Comparison of ENCODE assay signal across 13 cellular contexts in genomic region chr3:134903840-134904239, GRCh38.
DNase-seq lines count a peak whose midpoint lies in the region; ATAC-seq and TF ChIP-seq lines count a peak whose summit lies in the region.
"Had no signal": no experiment of that assay in that cellular context is flagged by ENCODE, and none has a peak within 500 bp of the region (broad histone marks: within the 10 kb centered on the region; RNA-seq: fewer than 3 reads in every experiment).

No MANE protein-coding gene starts in this region.

- H3K4me3 Mint-ChIP-seq in naive thymus-derived CD4-positive, alpha-beta T cell = no peak overlapping the region
- H3K4me3 Mint-ChIP-seq: type B pancreatic cell had no signal

- intact Hi-C loops in naive thymus-derived CD4-positive, alpha-beta T cell (cut with micrococcal nuclease) = no loop called here

- peaks cover 14% of the 10 kb centered on the region for H3K4me1 ChIP-seq in BE2C
- H3K4me1 ChIP-seq in naive thymus-derived CD4-positive, alpha-beta T cell (ENCODE audit: control insufficient read depth in 2 of 2, insufficient read depth in 2 of 2, low read length in 2 of 2) = no peaks in the 10 kb centered on the region

- H3K27ac Mint-ChIP-seq in naive thymus-derived CD4-positive, alpha-beta T cell = no peak overlapping the region
- H3K27ac Mint-ChIP-seq: type B pancreatic cell had no signal

- H3K4me3 ChIP-seq in BE2C (ENCODE audit: low read depth, low read length) = no peak overlapping the region
- H3K4me3 ChIP-seq in naive thymus-derived CD4-positive, alpha-beta T cell (ENCODE audit: low read length) = no peak overlapping the region

- no peak for TF ChIP-seq CTCF in BE2C (IDR thresholded peaks at IDR 0.05; ENCODE audit: low read depth, low read length)

- POLR2A ChIA-PET in naive thymus-derived CD4-positive, alpha-beta T cell (lab: Charles Lee) = no interaction called here

- peaks cover 0 to 3% (median 0%) of the 10 kb centered on the region in 11 donors for H3K9me3 Mint-ChIP-seq in naive thymus-derived CD4-positive, alpha-beta T cell
- H3K9me3 Mint-ChIP-seq: type B pancreatic cell had no signal

- H3K36me3 Mint-ChIP-seq in naive thymus-derived CD4-positive, alpha-beta T cell = no peaks in the 10 kb centered on the region
- H3K36me3 Mint-ChIP-seq: type B pancreatic cell had no signal

- H3K36me3 ChIP-seq in BE2C = no peaks in the 10 kb centered on the region
- H3K36me3 ChIP-seq in naive thymus-derived CD4-positive, alpha-beta T cell (ENCODE audit: control insufficient read depth in 2 of 3, insufficient read depth in 3 of 3, low read length in 3 of 3) = no peaks in the 10 kb centered on the region

- peaks cover 0 to 10% (median 3%) of the 10 kb centered on the region in 7 donors for H3K4me1 Mint-ChIP-seq in naive thymus-derived CD4-positive, alpha-beta T cell

- peaks cover 0 to 17% (median 9%) of the 10 kb centered on the region in 5 donors for H3K27me3 Mint-ChIP-seq in naive thymus-derived CD4-positive, alpha-beta T cell

- DNase-seq in BE2C (peak; percentile 35), hepatic stellate cell (ENCODE audit: low spot score) (no peak), NCI-H226 (no peak), D341Med (ENCODE audit: low spot score) (no peak)
- no peak for DNase-seq in naive thymus-derived CD4-positive, alpha-beta T cell
- DNase-seq: GF-D8, H7, MM.1S, nucleus accumbens had no signal

- no peak overlapping the region for H3K27ac ChIP-seq in naive thymus-derived CD4-positive, alpha-beta T cell (ENCODE audit: low read depth, low read length)

- H3K9me3 ChIP-seq in BE2C = no peaks in the 10 kb centered on the region
- no peaks in the 10 kb centered on the region for H3K9me3 ChIP-seq in naive thymus-derived CD4-positive, alpha-beta T cell (ENCODE audit: control insufficient read depth in 2 of 3, low read length in 3 of 3)

- ATAC-seq in GM19395 (IDR thresholded peaks at IDR 0.05; ENCODE audit: unreplicated experiment) = peak; percentile 52
- peak; percentile 38 for ATAC-seq in HG02870 (IDR thresholded peaks at IDR 0.05; ENCODE audit: unreplicated experiment)
- peak; percentile 14 for ATAC-seq in HG03575 (IDR thresholded peaks at IDR 0.05; ENCODE audit: extremely low read depth, insufficient number of reproducible peaks, low FRiP score, unreplicated experiment)
- no peak for ATAC-seq in naive thymus-derived CD4-positive, alpha-beta T cell

- no peaks in the 10 kb centered on the region for H3K27me3 ChIP-seq in BE2C
- H3K27me3 ChIP-seq in naive thymus-derived CD4-positive, alpha-beta T cell (ENCODE audit: control insufficient read depth in 2 of 2, insufficient read depth in 2 of 2, low read length in 2 of 2) = no peaks in the 10 kb centered on the region

- CTCF ChIA-PET in naive thymus-derived CD4-positive, alpha-beta T cell (lab: Charles Lee) = no interaction called here
